ENCODE assay signal across 19 cellular contexts in the genomic region with DNA sequence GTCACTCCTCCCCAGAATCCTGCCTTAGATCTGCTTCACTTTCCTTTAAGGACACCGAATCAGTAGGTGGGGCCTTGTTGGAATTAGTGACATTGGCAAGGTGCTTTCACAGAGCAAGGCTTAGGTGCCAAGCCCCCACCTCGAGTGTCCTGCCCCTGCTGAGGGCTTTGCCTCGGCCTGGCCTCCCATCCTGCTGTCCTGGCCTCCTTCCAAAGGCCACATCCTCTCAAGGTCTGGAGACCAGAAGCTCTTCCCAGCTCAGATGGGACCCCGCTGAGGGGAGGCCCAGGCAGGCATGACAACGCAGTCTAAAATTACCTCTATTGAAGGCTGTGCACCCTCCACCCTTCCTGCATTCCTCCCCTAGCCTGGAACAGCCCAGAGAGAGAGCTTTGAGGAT.
"Had no signal": no experiment of that assay in that cellular context is flagged by ENCODE, and none has a peak within 500 bp of the region (broad histone marks: within the 10 kb centered on the region; RNA-seq: fewer than 3 reads in every experiment).

No MANE protein-coding gene starts in this region.

- H3K27me3 ChIP-seq: esophagus muscularis mucosa, neutrophil, ovary, right lobe of liver, transverse colon, vagina had no signal

- H3K27ac ChIP-seq: neutrophil, ovary, psoas muscle, right lobe of liver, skin epidermis, transverse colon, vagina had no signal

- H3K4me3 Mint-ChIP-seq: activated CD4-positive, alpha-beta memory T cell treated with anti-CD3 and anti-CD28 coated beads for 36 hours; brain; effector memory CD8-positive, alpha-beta T cell; natural killer cell had no signal

- H3K9me3 ChIP-seq: neutrophil, ovary, psoas muscle, right lobe of liver, transverse colon, vagina had no signal

- H3K36me3 Mint-ChIP-seq: activated CD4-positive, alpha-beta memory T cell treated with anti-CD3 and anti-CD28 coated beads for 36 hours; activated naive CD4-positive, alpha-beta T cell treated with anti-CD3 and anti-CD28 coated beads, Interleukin-2, amount 50 U/mL, for 72 hours; brain; natural killer cell had no signal

- H3K4me3 ChIP-seq: esophagus muscularis mucosa, lung, ovary, psoas muscle, right lobe of liver, skin epidermis, transverse colon, vagina had no signal

- DNase-seq: activated CD4-positive, alpha-beta memory T cell treated with anti-CD3 and anti-CD28 coated beads for 36 hours; activated CD4-positive, alpha-beta T cell treated with anti-CD3 and anti-CD28 coated beads for 48 hours; aorta; caudate nucleus; dermis blood vessel endothelial cell; effector memory CD8-positive, alpha-beta T cell; natural killer cell; psoas muscle; right lobe of liver; stimulated activated CD4-positive, alpha-beta T cell treated with anti-CD3 and anti-CD28 coated beads, Interleukin-1b, Interleukin-23, amount 100 ng/mL, for 48 hours; transverse colon had no signal

- ATAC-seq: activated naive CD4-positive, alpha-beta T cell treated with anti-CD3 and anti-CD28 coated beads, Interleukin-2, amount 50 U/mL, for 72 hours; effector memory CD8-positive, alpha-beta T cell; natural killer cell; psoas muscle had no signal

- H3K4me1 ChIP-seq: right lobe of liver, vagina had no signal

- H3K9me3 Mint-ChIP-seq: activated CD4-positive, alpha-beta memory T cell treated with anti-CD3 and anti-CD28 coated beads for 36 hours; effector memory CD8-positive, alpha-beta T cell; natural killer cell had no signal

- H3K27ac Mint-ChIP-seq: activated CD4-positive, alpha-beta memory T cell treated with anti-CD3 and anti-CD28 coated beads for 36 hours; activated naive CD4-positive, alpha-beta T cell treated with anti-CD3 and anti-CD28 coated beads, Interleukin-2, amount 50 U/mL, for 72 hours; effector memory CD8-positive, alpha-beta T cell; natural killer cell had no signal

- H3K4me1 Mint-ChIP-seq: natural killer cell had no signal

- H3K36me3 ChIP-seq: esophagus muscularis mucosa, neutrophil, ovary, right lobe of liver, transverse colon, vagina had no signal
